ENCODE assay signal across 1 cellular context in genomic region chr5:141869040-141869439, GRCh38.
TF ChIP-seq lines count a peak whose summit lies in the region.

No MANE protein-coding gene starts in this region.

TF ChIP-seq in SK-N-SH treated with all-trans-retinoic acid at 6 μM for 48 hours, 23 proteins besides CTCF, POLR2A, EP300 and RAD21 (continued from another document):
- TF ChIP-seq TSHZ2 (CRISPR knock-in tag; IDR thresholded peaks at IDR 0.05) = no peak
- no peak for TF ChIP-seq GLIS3 (CRISPR knock-in tag; IDR thresholded peaks at IDR 0.05)
- no peak for TF ChIP-seq ZFP3 (CRISPR knock-in tag; IDR thresholded peaks at IDR 0.05)
- TF ChIP-seq ZNF70 (CRISPR knock-in tag; IDR thresholded peaks at IDR 0.05) = no peak
- no peak for TF ChIP-seq TCF4 (CRISPR knock-in tag; IDR thresholded peaks at IDR 0.05; ENCODE audit: borderline replicate concordance)
